9 cellular contexts compared by ENCODE assay signal in the genomic region with DNA sequence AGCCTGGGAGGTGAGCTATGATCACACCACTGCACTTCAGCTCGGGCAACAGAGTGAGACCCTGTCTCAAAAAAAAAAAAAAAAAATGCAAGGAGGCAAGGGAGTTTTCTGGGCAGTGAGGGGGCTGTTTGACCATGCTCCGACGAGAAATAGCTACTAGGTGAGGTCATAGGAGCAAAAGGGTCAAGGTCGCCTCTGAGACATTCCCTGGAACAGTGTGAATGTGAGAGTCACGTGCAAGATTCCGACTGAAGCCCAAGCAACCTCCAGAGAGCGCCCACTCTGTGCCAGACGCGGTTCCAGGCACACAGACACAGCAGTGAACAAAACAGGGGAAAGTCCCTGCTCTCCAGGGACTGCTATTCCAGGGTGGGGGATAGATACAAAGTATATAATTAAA. TPM values are rescaled to one million over a fixed set of nuclear protein-coding genes. Genes with fewer than 3 reads are reported as not detected.
"Had no signal": no experiment of that assay in that cellular context is flagged by ENCODE, and none has a peak within 500 bp of the region (broad histone marks: within the 10 kb centered on the region; RNA-seq: fewer than 3 reads in every experiment).

No MANE protein-coding gene starts in this region.

- H3K27ac ChIP-seq: GM23248 had no signal

- H3K9me3 ChIP-seq: HAP-1 had no signal

- H3K9ac ChIP-seq: GM23248 had no signal

- H3K4me3 ChIP-seq: GM23248, HAP-1 had no signal

- DNase-seq: GM23248, GOT3, H7, KBM-7 had no signal

- ATAC-seq: HCT116 had no signal

- H3K4me1 Mint-ChIP-seq: IgD-negative memory B cell had no signal

- H3K36me3 ChIP-seq: HAP-1 had no signal

- H3K27ac Mint-ChIP-seq: IgD-negative memory B cell had no signal

- H2AFZ ChIP-seq: GM23248 had no signal

- H3K4me1 ChIP-seq: HAP-1 had no signal

RNA-seq across cellular contexts. Expression of gene ZNRF4, which starts 2.5 kb away (rescaled TPM):
- total RNA-seq: GM23248, H4, H7, HT-29 had no signal
